Comparison of ENCODE assay signal across 8 cellular contexts in genomic region chr10:119516381-119517234, GRCh38. TPM values are rescaled to one million over a fixed set of nuclear protein-coding genes. Genes with fewer than 3 reads are reported as not detected.
DNase-seq lines count a peak whose midpoint lies in the region; ATAC-seq and TF ChIP-seq lines count a peak whose summit lies in the region.

No MANE protein-coding gene starts in this region.

- ATAC-seq in GM18868 (IDR thresholded peaks at IDR 0.05; ENCODE audit: unreplicated experiment) (peak; percentile 82), HG02943 (IDR thresholded peaks at IDR 0.05; ENCODE audit: low read depth, unreplicated experiment) (peak; percentile 69)

- no peak overlapping the region for H3K4me3 Mint-ChIP-seq in mesothelial cell of epicardium

- no peaks in the 10 kb centered on the region for H3K9me2 ChIP-seq in PC-9 (ENCODE audit: insufficient read depth)

- no peaks in the 10 kb centered on the region for H3K36me3 ChIP-seq in PC-9 (ENCODE audit: low read depth)

- peaks cover 20% of the 10 kb centered on the region for H3K4me1 ChIP-seq in PC-9 (replicated peaks; ENCODE audit: insufficient read depth)

- H2AFZ ChIP-seq in PC-9: no peak overlapping the region

- no peaks in the 10 kb centered on the region for H3K27me3 Mint-ChIP-seq in mesothelial cell of epicardium (ENCODE audit: low read depth)

- peak; percentile 70 to 79 for DNase-seq in PC-9
- peak; percentile 55 for DNase-seq in activated gamma-delta T cell treated with Interleukin-2 at 50 U/mL for 16 hours
- DNase-seq in mesothelial cell of epicardium (ENCODE audit: low spot score in 2 of 2, unreplicated experiment in 2 of 2): no peak
- no peak for DNase-seq in occipital lobe (lab: John Stamatoyannopoulos, UW)
- no peak for DNase-seq in cerebellar nuclear complex (lab: John Stamatoyannopoulos, UW)
- no peak for DNase-seq in epidermal melanocyte (ENCODE audit: insufficient read length, low spot score)

- H3K27ac Mint-ChIP-seq in mesothelial cell of epicardium: peak overlapping the region; percentile 69

- no peak for TF ChIP-seq CTCF in PC-9 (conservative IDR thresholded peaks at IDR 0.05)
- no peak for TF ChIP-seq CTCF in mesothelial cell of epicardium (IDR thresholded peaks at IDR 0.05; ENCODE audit: unreplicated experiment)

- H3K4me1 Mint-ChIP-seq in mesothelial cell of epicardium: peaks cover 23% of the 10 kb centered on the region

- H4K20me1 ChIP-seq in PC-9 (ENCODE audit: insufficient read depth): no peaks in the 10 kb centered on the region

- TSS peak; percentile 70 for BruUV-seq in PC-9 (replicated peaks; lab: Mats Ljungman, UMichigan)

- H3K27ac ChIP-seq in PC-9: peak overlapping the region; percentile 77

- peak overlapping the region; percentile 42; the same call in 1 of the 2 replicates for H3K4me2 ChIP-seq in PC-9

- no peak overlapping the region for H3K4me3 ChIP-seq in PC-9

- no peaks in the 10 kb centered on the region for H3K9me3 Mint-ChIP-seq in mesothelial cell of epicardium

- CTCF ChIA-PET in PC-9 (lab: Charles Lee): interaction anchor here (0.7 to 1.1 kb wide), 2 partner anchors 18 to 26 kb away, joined by 3 to 8 read pairs; partner anchors contain the start of gene RGS10

- POLR2A ChIA-PET in PC-9 (lab: Charles Lee; ENCODE audit: unreplicated experiment): interaction anchor here (1.0 kb wide), 1 partner anchor 26 kb away, joined by 6 read pairs; the partner anchor contains the start of gene RGS10

- H3F3A ChIP-seq in PC-9 (ENCODE audit: insufficient read depth, low read depth): peaks cover 1% of the 10 kb centered on the region; the same call in 1 of the 2 replicates

- no peaks in the 10 kb centered on the region for H3K27me3 ChIP-seq in PC-9 (ENCODE audit: insufficient read depth, low read depth)

- peaks cover 3% of the 10 kb centered on the region for H3K36me3 Mint-ChIP-seq in mesothelial cell of epicardium

- H3K9me3 ChIP-seq in PC-9 (ENCODE audit: insufficient read depth, low read depth): no peaks in the 10 kb centered on the region

- no peaks in the 10 kb centered on the region for H3K79me2 ChIP-seq in PC-9 (ENCODE audit: low read depth)

- intact Hi-C loops in PC-9 (cut with micrococcal nuclease; ENCODE audit: unreplicated experiment): loop anchor here (2.0 kb wide), 1 partner anchor 80 kb away; the partner anchor contains the start of gene TIAL1

RNA-seq across cellular contexts. Expression of gene RGS10, which starts 25.9 kb away (rescaled TPM):
- 44.5 and 46.0 TPM in 2 replicates for total RNA-seq in PC-9 (2021)
- 15.4 to 17.4 TPM (median 16.7 TPM) in 3 replicates for total RNA-seq in mesothelial cell of epicardium
- total RNA-seq in occipital lobe: 10.5 TPM

Comparison
In these comparisons a context has a peak if more than half of its experiments do, and no peak if none do; other contexts are left out.
1. DNase-seq: peak in PC-9 (2 of 2) and activated gamma-delta T cell treated with Interleukin-2 at 50 U/mL for 16 hours (single experiment); none in mesothelial cell of epicardium (0 of 2), occipital lobe (single experiment), cerebellar nuclear complex (0 of 2) and epidermal melanocyte (single experiment).